In genomic region chr14:91477388-91477787, GRCh38 we compare ENCODE assay signal across 24 cellular contexts. TPM values are rescaled to one million over a fixed set of nuclear protein-coding genes. Genes with fewer than 3 reads are reported as not detected.
DNase-seq lines count a peak whose midpoint lies in the region; ATAC-seq and TF ChIP-seq lines count a peak whose summit lies in the region.
"Had no signal": no experiment of that assay in that cellular context is flagged by ENCODE, and none has a peak within 500 bp of the region (broad histone marks: within the 10 kb centered on the region; RNA-seq: fewer than 3 reads in every experiment).

No MANE protein-coding gene starts in this region.

- no peaks in the 10 kb centered on the region for H3K27me3 Mint-ChIP-seq in natural killer cell (ENCODE audit: low read depth in 2 of 2)
- H3K27me3 Mint-ChIP-seq in natural killer cell treated with Interleukin-12 subunit alpha and Interleukin-12 subunit beta and Interleukin-15 and Interleukin-18, amount 100 ng/mL, for 72 hours, result no peaks in the 10 kb centered on the region
- H3K27me3 Mint-ChIP-seq in endodermal cell (ENCODE audit: insufficient read depth), result no peaks in the 10 kb centered on the region
- H3K27me3 Mint-ChIP-seq: activated naive CD4-positive, alpha-beta T cell treated with anti-CD3 and anti-CD28 coated beads, Interleukin-2, amount 10 ng/mL, durations not matched to agents 7 days and 5 days had no signal

- H3K9me3 Mint-ChIP-seq in natural killer cell (no peaks in the 10 kb centered on the region), endodermal cell (no peaks in the 10 kb centered on the region)
- no peaks in the 10 kb centered on the region for H3K9me3 Mint-ChIP-seq in natural killer cell treated with Interleukin-12 subunit alpha and Interleukin-12 subunit beta and Interleukin-15 and Interleukin-18, amount 100 ng/mL, for 72 hours
- H3K9me3 Mint-ChIP-seq: activated naive CD4-positive, alpha-beta T cell treated with anti-CD3 and anti-CD28 coated beads, Interleukin-2, amount 10 ng/mL, durations not matched to agents 7 days and 5 days had no signal

- no peak for ATAC-seq in natural killer cell
- ATAC-seq in natural killer cell treated with Interleukin-12 subunit alpha and Interleukin-12 subunit beta and Interleukin-15 and Interleukin-18, amount 100 ng/mL, for 72 hours, result no peak
- ATAC-seq in body of pancreas, result no peak
- ATAC-seq in GM21360 (IDR thresholded peaks at IDR 0.05; ENCODE audit: unreplicated experiment), result no peak
- ATAC-seq: A549, heart left ventricle had no signal

- peaks cover 75% of the 10 kb centered on the region for H3K79me2 ChIP-seq in OCI-LY7 (ENCODE audit: insufficient read depth, low read depth, low read length)

- peaks cover 24% of the 10 kb centered on the region for H3K4me1 ChIP-seq in OCI-LY7 (ENCODE audit: insufficient read depth, low read length, poor library complexity, severe bottlenecking)
- H3K4me1 ChIP-seq in endodermal cell (ENCODE audit: control insufficient read depth, insufficient read depth, low read length), result no peaks in the 10 kb centered on the region
- peaks cover 7% of the 10 kb centered on the region for H3K4me1 ChIP-seq in body of pancreas

- peaks cover 38 to 41% of the 10 kb centered on the region in 2 donors for H3K4me1 Mint-ChIP-seq in natural killer cell
- peaks cover 24 to 29% of the 10 kb centered on the region in 2 donors for H3K4me1 Mint-ChIP-seq in natural killer cell treated with Interleukin-12 subunit alpha and Interleukin-12 subunit beta and Interleukin-15 and Interleukin-18, amount 100 ng/mL, for 72 hours (ENCODE audit: low read depth in 2 of 2)
- H3K4me1 Mint-ChIP-seq in endodermal cell, result no peaks in the 10 kb centered on the region

- BruUV-seq in OCI-LY7 (replicated peaks; lab: Mats Ljungman, UMichigan), result no TSS peak

- H3K27me3 ChIP-seq in endodermal cell (ENCODE audit: control insufficient read depth, insufficient read depth, low read length, poor library complexity, severe bottlenecking) (no peaks in the 10 kb centered on the region), body of pancreas (no peaks in the 10 kb centered on the region)
- H3K27me3 ChIP-seq: heart left ventricle had no signal

- peak overlapping the region; percentile 23 for H3K4me2 ChIP-seq in OCI-LY7 (ENCODE audit: low read length)
- H3K4me2 ChIP-seq: A549 had no signal

- H3K9ac ChIP-seq in endodermal cell (ENCODE audit: extremely low read depth, low read length, poor library complexity, severe bottlenecking), result no peak overlapping the region

- H3K9me3 ChIP-seq in OCI-LY7 (ENCODE audit: low read length), result no peaks in the 10 kb centered on the region
- no peaks in the 10 kb centered on the region for H3K9me3 ChIP-seq in endodermal cell (ENCODE audit: control insufficient read depth, low read length)
- H3K9me3 ChIP-seq in body of pancreas, result no peaks in the 10 kb centered on the region
- H3K9me3 ChIP-seq: A549, heart left ventricle had no signal

- POLR2A ChIA-PET in OCI-LY7 (lab: Charles Lee), result interaction anchor here (0.5 to 1.8 kb wide), 4 partner anchors 12 to 532 kb away, joined by 4 to 6 read pairs (median 4); no protein-coding TSS in a partner anchor

- H2AFZ ChIP-seq in OCI-LY7 (ENCODE audit: low read length), result no peak overlapping the region

- H3K9me2 ChIP-seq in OCI-LY7 (ENCODE audit: insufficient read depth, low read length), result no peaks in the 10 kb centered on the region

- DNase-seq in natural killer cell (no peak), OCI-LY7 (ENCODE audit: low spot score) (no peak), endodermal cell (no peak), body of pancreas (no peak), RPMI8226 (no peak)
- no peak for DNase-seq in natural killer cell treated with Interleukin-12 subunit alpha and Interleukin-12 subunit beta and Interleukin-15 and Interleukin-18, amount 100 ng/mL, for 72 hours (ENCODE audit: low spot score)
- no peak for DNase-seq in activated T-cell treated with anti-CD3 and anti-CD28 coated beads, Interleukin-2, amount 50 U/mL, for 48 hours
- DNase-seq: activated CD4-positive, alpha-beta T cell treated with anti-CD3 and anti-CD28 coated beads for 1 hour; activated naive CD4-positive, alpha-beta T cell treated with anti-CD3 and anti-CD28 coated beads, Interleukin-2, amount 10 ng/mL, durations not matched to agents 7 days and 5 days; anterior cingulate cortex; caudate nucleus; DMS79; heart left ventricle; Kasumi-1; mammary epithelial cell; NCI-H1092; NCI-H1930; NCI-H226; occipital lobe; SIG-M5; SW 1271 had no signal

- H3K27ac Mint-ChIP-seq in natural killer cell (peak overlapping the region; percentile 68 to 80), endodermal cell (peak overlapping the region; percentile 14)
- peak overlapping the region in 1 of 2 donors; percentile 53 for H3K27ac Mint-ChIP-seq in natural killer cell treated with Interleukin-12 subunit alpha and Interleukin-12 subunit beta and Interleukin-15 and Interleukin-18, amount 100 ng/mL, for 72 hours

- H3K4me3 Mint-ChIP-seq in natural killer cell (no peak overlapping the region), endodermal cell (no peak overlapping the region)
- H3K4me3 Mint-ChIP-seq in natural killer cell treated with Interleukin-12 subunit alpha and Interleukin-12 subunit beta and Interleukin-15 and Interleukin-18, amount 100 ng/mL, for 72 hours, result no peak overlapping the region
- H3K4me3 Mint-ChIP-seq: activated naive CD4-positive, alpha-beta T cell treated with anti-CD3 and anti-CD28 coated beads, Interleukin-2, amount 10 ng/mL, durations not matched to agents 7 days and 5 days had no signal

- intact Hi-C loops in natural killer cell (cut with micrococcal nuclease), result no loop called here
- intact Hi-C loops in OCI-LY7 (cut with micrococcal nuclease; ENCODE audit: unreplicated experiment), result no loop called here
- intact Hi-C loops in body of pancreas (cut with DNase I), result no loop called here

- peak overlapping the region; percentile 11 for H3K27ac ChIP-seq in OCI-LY7 (ENCODE audit: low read depth, low read length, poor library complexity, severe bottlenecking)
- H3K27ac ChIP-seq in endodermal cell (ENCODE audit: low read depth, low read length), result no peak overlapping the region
- H3K27ac ChIP-seq in body of pancreas, result no peak overlapping the region
- H3K27ac ChIP-seq: A549, epithelial cell of prostate, heart left ventricle had no signal

- WGBS in endodermal cell (ENCODE audit: insufficient coverage in 1 of 2, insufficient read length in 1 of 2), 2 experiments, result 95 to 100% methylated on average over 1 to 3 of the region's 3 CpGs
- 87 to 92% methylated on average over 3 of the region's 3 CpGs for WGBS in body of pancreas, 2 donors

- CTCF ChIA-PET in OCI-LY7 (lab: Charles Lee; ENCODE audit: unreplicated experiment), result no interaction called here

- H3K36me3 Mint-ChIP-seq in natural killer cell (peaks cover 28% of the 10 kb centered on the region), endodermal cell (ENCODE audit: low read depth) (peaks cover 85% of the 10 kb centered on the region)
- H3K36me3 Mint-ChIP-seq in natural killer cell treated with Interleukin-12 subunit alpha and Interleukin-12 subunit beta and Interleukin-15 and Interleukin-18, amount 100 ng/mL, for 72 hours, result peaks cover 49% of the 10 kb centered on the region

- no peak for TF ChIP-seq CTCF in natural killer cell (IDR thresholded peaks at IDR 0.05)
- no peak for TF ChIP-seq CTCF in OCI-LY7 (conservative IDR thresholded peaks at IDR 0.05; ENCODE audit: low read length)
- no peak for TF ChIP-seq CTCF in endodermal cell (conservative IDR thresholded peaks at IDR 0.05)
- TF ChIP-seq CTCF in body of pancreas (IDR thresholded peaks at IDR 0.05), result no peak

- peaks cover 16% of the 10 kb centered on the region; the same call in 1 of the 2 replicates for H4K20me1 ChIP-seq in OCI-LY7 (ENCODE audit: insufficient read depth, low read length)

- no peak overlapping the region for H3K4me3 ChIP-seq in OCI-LY7 (ENCODE audit: low read depth, low read length, poor library complexity, severe bottlenecking)
- H3K4me3 ChIP-seq in endodermal cell (ENCODE audit: low read length), result no peak overlapping the region
- no peak overlapping the region for H3K4me3 ChIP-seq in body of pancreas
- H3K4me3 ChIP-seq: A549, heart left ventricle had no signal

- no peak for TF ChIP-seq POLR2A in body of pancreas (IDR thresholded peaks at IDR 0.05)

- H3K36me3 ChIP-seq in OCI-LY7 (ENCODE audit: insufficient read depth, low read length) (peaks cover 99% of the 10 kb centered on the region), endodermal cell (ENCODE audit: control insufficient read depth, insufficient read depth, low read length) (peaks cover 97% of the 10 kb centered on the region), body of pancreas (replicated peaks in 1 of 2; ENCODE audit: insufficient read depth in 1 of 2, low read depth in 2 of 2) (peaks cover 14 to 37% of the 10 kb centered on the region in 2 donors)

RNA-seq across cellular contexts. Expression of gene PPP4R3A, which starts 32.7 kb away (rescaled TPM):
- total RNA-seq in natural killer cell (100 to 1,000 TPM; 168 to 216 (median 180) TPM), OCI-LY7 (2022) (119 and 120 TPM in 2 replicates), endodermal cell (10 to 100 TPM; 95.2 to 96.6 TPM), body of pancreas (10 to 100 TPM; 47.2 to 71.5 TPM)
- 100 to 1,000 TPM; 136 to 138 TPM for total RNA-seq in natural killer cell treated with Interleukin-12 subunit alpha and Interleukin-12 subunit beta and Interleukin-15 and Interleukin-18, amount 100 ng/mL, for 72 hours
- 80.7 and 84.7 TPM in 2 replicates for total RNA-seq in OCI-LY7 (2014; rRNA removed; shearing (Covaris generic))
- polyA plus RNA-seq in endodermal cell (2013, experiment 1 of 2), result 91.0 TPM
- 84.2 TPM for polyA plus RNA-seq in endodermal cell (2013, experiment 2 of 2)

RNA-seq across cellular contexts. Expression of gene CCDC88C, which starts 59.8 kb away (rescaled TPM):
- total RNA-seq in natural killer cell, result 100 to 1,000 TPM; 432 to 516 (median 438) TPM
- 100 to 1,000 TPM; 103 to 175 TPM for total RNA-seq in natural killer cell treated with Interleukin-12 subunit alpha and Interleukin-12 subunit beta and Interleukin-15 and Interleukin-18, amount 100 ng/mL, for 72 hours
- 89.3 and 137 TPM in 2 replicates for total RNA-seq in OCI-LY7 (2014; rRNA removed; shearing (Covaris generic))
- 253 and 262 TPM in 2 replicates for total RNA-seq in OCI-LY7 (2022)
- total RNA-seq in endodermal cell, result 10 to 100 TPM; 50.0 to 50.5 TPM
- 26.5 TPM for polyA plus RNA-seq in endodermal cell (2013, experiment 1 of 2)
- 22.2 TPM for polyA plus RNA-seq in endodermal cell (2013, experiment 2 of 2)
- 10 to 100 TPM; 36.3 to 57.4 TPM for total RNA-seq in body of pancreas
